ENCODE assay signal across 1 cellular context in the genomic region with DNA sequence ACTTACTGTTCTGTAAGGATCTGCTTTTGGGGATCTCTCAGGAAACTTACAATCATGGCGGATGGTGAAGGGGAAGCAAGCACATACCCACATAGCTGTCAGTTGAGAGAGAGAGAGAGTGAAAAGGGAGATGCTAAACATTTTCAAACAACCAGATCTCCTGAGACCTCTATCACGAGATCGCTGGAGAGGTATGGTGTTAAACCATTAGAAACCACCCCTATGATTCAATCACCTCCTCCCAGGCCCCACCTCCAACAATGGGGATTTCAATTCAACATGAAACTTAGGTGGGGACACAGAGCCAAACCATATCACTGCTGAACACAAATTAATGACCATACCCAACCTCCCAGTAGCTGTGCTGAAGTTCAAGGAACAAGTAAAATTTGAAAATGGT.
TF ChIP-seq lines count a peak whose summit lies in the region.

No MANE protein-coding gene starts in this region.

TF ChIP-seq in GM12878, 131 proteins besides CTCF, POLR2A, EP300 and RAD21 (continued from another document):
- TF ChIP-seq, protein P1, sequence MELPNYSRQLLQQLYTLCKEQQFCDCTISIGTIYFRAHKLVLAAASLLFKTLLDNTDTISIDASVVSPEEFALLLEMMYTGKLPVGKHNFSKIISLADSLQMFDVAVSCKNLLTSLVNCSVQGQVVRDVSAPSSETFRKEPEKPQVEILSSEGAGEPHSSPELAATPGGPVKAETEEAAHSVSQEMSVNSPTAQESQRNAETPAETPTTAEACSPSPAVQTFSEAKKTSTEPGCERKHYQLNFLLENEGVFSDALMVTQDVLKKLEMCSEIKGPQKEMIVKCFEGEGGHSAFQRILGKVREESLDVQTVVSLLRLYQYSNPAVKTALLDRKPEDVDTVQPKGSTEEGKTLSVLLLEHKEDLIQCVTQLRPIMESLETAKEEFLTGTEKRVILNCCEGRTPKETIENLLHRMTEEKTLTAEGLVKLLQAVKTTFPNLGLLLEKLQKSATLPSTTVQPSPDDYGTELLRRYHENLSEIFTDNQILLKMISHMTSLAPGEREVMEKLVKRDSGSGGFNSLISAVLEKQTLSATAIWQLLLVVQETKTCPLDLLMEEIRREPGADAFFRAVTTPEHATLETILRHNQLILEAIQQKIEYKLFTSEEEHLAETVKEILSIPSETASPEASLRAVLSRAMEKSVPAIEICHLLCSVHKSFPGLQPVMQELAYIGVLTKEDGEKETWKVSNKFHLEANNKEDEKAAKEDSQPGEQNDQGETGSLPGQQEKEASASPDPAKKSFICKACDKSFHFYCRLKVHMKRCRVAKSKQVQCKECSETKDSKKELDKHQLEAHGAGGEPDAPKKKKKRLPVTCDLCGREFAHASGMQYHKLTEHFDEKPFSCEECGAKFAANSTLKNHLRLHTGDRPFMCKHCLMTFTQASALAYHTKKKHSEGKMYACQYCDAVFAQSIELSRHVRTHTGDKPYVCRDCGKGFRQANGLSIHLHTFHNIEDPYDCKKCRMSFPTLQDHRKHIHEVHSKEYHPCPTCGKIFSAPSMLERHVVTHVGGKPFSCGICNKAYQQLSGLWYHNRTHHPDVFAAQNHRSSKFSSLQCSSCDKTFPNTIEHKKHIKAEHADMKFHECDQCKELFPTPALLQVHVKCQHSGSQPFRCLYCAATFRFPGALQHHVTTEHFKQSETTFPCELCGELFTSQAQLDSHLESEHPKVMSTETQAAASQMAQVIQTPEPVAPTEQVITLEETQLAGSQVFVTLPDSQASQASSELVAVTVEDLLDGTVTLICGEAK (IDR thresholded peaks at IDR 0.05; ENCODE audit: borderline replicate concordance): no peak
- TF ChIP-seq TCF7 (IDR thresholded peaks at IDR 0.05; ENCODE audit: borderline replicate concordance) (no peak), IKZF1 (conservative IDR thresholded peaks at IDR 0.05) (no peak), MEF2B (IDR thresholded peaks at IDR 0.05; ENCODE audit: partially characterized antibody, poor library complexity, severe bottlenecking) (peak; percentile 44), CHD2 (IDR thresholded peaks at IDR 0.05; ENCODE audit: borderline replicate concordance, low read depth, low read length) (no peak), RCOR1 (conservative IDR thresholded peaks at IDR 0.05; ENCODE audit: low read depth, low read length) (no peak), RBBP5 (conservative IDR thresholded peaks at IDR 0.05) (no peak), KAT2A (conservative IDR thresholded peaks at IDR 0.05; ENCODE audit: control insufficient read depth, low read depth, low read length) (no peak), TARDBP (IDR thresholded peaks at IDR 0.05; ENCODE audit: borderline replicate concordance) (no peak), ATF7 (IDR thresholded peaks at IDR 0.05; ENCODE audit: low read depth) (no peak)
- TF ChIP-seq, protein P2, sequence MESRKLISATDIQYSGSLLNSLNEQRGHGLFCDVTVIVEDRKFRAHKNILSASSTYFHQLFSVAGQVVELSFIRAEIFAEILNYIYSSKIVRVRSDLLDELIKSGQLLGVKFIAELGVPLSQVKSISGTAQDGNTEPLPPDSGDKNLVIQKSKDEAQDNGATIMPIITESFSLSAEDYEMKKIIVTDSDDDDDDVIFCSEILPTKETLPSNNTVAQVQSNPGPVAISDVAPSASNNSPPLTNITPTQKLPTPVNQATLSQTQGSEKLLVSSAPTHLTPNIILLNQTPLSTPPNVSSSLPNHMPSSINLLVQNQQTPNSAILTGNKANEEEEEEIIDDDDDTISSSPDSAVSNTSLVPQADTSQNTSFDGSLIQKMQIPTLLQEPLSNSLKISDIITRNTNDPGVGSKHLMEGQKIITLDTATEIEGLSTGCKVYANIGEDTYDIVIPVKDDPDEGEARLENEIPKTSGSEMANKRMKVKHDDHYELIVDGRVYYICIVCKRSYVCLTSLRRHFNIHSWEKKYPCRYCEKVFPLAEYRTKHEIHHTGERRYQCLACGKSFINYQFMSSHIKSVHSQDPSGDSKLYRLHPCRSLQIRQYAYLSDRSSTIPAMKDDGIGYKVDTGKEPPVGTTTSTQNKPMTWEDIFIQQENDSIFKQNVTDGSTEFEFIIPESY (IDR thresholded peaks at IDR 0.05): no peak
- TF ChIP-seq, protein P3, sequence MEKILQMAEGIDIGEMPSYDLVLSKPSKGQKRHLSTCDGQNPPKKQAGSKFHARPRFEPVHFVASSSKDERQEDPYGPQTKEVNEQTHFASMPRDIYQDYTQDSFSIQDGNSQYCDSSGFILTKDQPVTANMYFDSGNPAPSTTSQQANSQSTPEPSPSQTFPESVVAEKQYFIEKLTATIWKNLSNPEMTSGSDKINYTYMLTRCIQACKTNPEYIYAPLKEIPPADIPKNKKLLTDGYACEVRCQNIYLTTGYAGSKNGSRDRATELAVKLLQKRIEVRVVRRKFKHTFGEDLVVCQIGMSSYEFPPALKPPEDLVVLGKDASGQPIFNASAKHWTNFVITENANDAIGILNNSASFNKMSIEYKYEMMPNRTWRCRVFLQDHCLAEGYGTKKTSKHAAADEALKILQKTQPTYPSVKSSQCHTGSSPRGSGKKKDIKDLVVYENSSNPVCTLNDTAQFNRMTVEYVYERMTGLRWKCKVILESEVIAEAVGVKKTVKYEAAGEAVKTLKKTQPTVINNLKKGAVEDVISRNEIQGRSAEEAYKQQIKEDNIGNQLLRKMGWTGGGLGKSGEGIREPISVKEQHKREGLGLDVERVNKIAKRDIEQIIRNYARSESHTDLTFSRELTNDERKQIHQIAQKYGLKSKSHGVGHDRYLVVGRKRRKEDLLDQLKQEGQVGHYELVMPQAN (conservative IDR thresholded peaks at IDR 0.05): no peak
- TF ChIP-seq, protein P4, sequence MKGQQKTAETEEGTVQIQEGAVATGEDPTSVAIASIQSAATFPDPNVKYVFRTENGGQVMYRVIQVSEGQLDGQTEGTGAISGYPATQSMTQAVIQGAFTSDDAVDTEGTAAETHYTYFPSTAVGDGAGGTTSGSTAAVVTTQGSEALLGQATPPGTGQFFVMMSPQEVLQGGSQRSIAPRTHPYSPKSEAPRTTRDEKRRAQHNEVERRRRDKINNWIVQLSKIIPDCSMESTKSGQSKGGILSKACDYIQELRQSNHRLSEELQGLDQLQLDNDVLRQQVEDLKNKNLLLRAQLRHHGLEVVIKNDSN (IDR thresholded peaks at IDR 0.05; ENCODE audit: borderline replicate concordance, extremely low read length, insufficient read depth, low read depth, low read length): no peak
TF ChIP-seq in GM12878: peak in this region for 4.
